Comparison of ENCODE assay signal across 1 cellular context in the genomic region with DNA sequence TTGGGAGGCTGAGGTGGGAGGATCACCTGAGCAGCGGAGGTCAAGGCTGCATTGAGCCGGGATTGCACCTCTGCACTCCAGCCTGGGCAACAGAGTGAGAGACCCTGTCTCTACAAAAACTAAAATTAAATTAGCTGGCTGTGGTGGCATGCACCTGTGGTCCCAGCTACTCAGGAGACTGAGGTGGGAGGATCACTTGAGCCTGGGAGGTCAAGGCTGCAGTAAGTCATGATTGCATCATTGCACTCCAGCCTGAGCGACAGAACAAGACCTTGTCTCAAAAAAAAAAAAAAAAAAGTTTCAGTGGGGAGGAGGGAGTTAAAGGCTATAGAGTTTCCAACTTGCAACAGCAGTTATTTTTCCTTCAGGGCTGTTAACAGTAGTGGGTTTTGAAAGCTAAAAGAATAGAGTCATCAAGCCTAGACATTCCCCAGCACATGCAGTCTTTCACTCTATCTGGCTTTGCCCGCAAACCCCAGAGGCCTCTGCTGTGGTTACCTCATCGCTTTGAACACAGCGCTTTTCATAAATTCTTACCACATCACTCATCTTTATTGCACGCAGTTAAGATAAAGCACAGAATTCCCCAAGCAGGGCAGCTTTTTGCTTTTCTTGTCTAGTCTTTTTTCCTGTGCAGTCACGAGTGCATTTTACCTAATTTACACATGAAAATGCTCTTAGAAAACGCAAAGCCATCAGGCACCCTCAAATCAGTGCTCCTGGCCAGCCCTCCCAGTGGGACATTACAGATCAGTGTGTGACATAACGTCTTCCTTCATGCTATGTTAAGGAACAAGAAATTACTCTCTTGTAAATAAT.
TF ChIP-seq lines count a peak whose summit lies in the region.

No MANE protein-coding gene starts in this region.

TF ChIP-seq in K562, 482 proteins besides CTCF, POLR2A, EP300 and RAD21 (continued from another document and continues in another):
- no peak for TF ChIP-seq ZNF655 (CRISPR knock-in tag; IDR thresholded peaks at IDR 0.05)
- no peak for TF ChIP-seq RFX1 (IDR thresholded peaks at IDR 0.05)
- TF ChIP-seq NCOA4 (IDR thresholded peaks at IDR 0.05; ENCODE audit: partially characterized antibody): no peak
- no peak for TF ChIP-seq TAF15 (IDR thresholded peaks at IDR 0.05; ENCODE audit: low read depth, low read length)
- TF ChIP-seq ZNF311 (CRISPR knock-in tag; IDR thresholded peaks at IDR 0.05): no peak
- no peak for TF ChIP-seq ZNF316 (IDR thresholded peaks at IDR 0.05)
- no peak for TF ChIP-seq MTF1 (CRISPR knock-in tag; IDR thresholded peaks at IDR 0.05; ENCODE audit: borderline replicate concordance)
- no peak for TF ChIP-seq THAP12 (CRISPR knock-in tag; IDR thresholded peaks at IDR 0.05)
- no peak for TF ChIP-seq ZNF282 (CRISPR knock-in tag; IDR thresholded peaks at IDR 0.05)
- TF ChIP-seq ZNF174 (CRISPR knock-in tag; IDR thresholded peaks at IDR 0.05): no peak
- TF ChIP-seq SETDB1 (IDR thresholded peaks at IDR 0.05; ENCODE audit: low read length): no peak
- TF ChIP-seq GTF2E2 (tag; IDR thresholded peaks at IDR 0.05): no peak
- TF ChIP-seq TCFL5 (CRISPR knock-in tag; conservative IDR thresholded peaks at IDR 0.05): no peak
- no peak for TF ChIP-seq TFE3 (CRISPR knock-in tag; IDR thresholded peaks at IDR 0.05)
- TF ChIP-seq ZNF444 (CRISPR knock-in tag; IDR thresholded peaks at IDR 0.05): no peak
- TF ChIP-seq CCNT2 (IDR thresholded peaks at IDR 0.05; ENCODE audit: borderline replicate concordance, extremely low read depth, insufficient read length, low read depth, low read length): no peak
- no peak for TF ChIP-seq BRD4 (IDR thresholded peaks at IDR 0.05)
- TF ChIP-seq CBX3 (IDR thresholded peaks at IDR 0.05; ENCODE audit: borderline replicate concordance in 1 of 2, low read length in 2 of 2): no peak
- TF ChIP-seq NEUROD1 (IDR thresholded peaks at IDR 0.05; ENCODE audit: borderline replicate concordance, low read depth, low read length, partially characterized antibody): no peak
- no peak for TF ChIP-seq CBX1 (IDR thresholded peaks at IDR 0.05; ENCODE audit: low read depth)
- TF ChIP-seq KLF16 (IDR thresholded peaks at IDR 0.05): no peak
- TF ChIP-seq POLR2B (IDR thresholded peaks at IDR 0.05; ENCODE audit: low read depth, partially characterized antibody): no peak
- peak; percentile 48 for TF ChIP-seq JUND (IDR thresholded peaks at IDR 0.05; ENCODE audit: borderline replicate concordance, low read depth, low read length)
- TF ChIP-seq JUND (tag; IDR thresholded peaks at IDR 0.05; ENCODE audit: borderline replicate concordance, low read depth, low read length): peak; percentile 61; the same call in 1 of the 3 replicates
- TF ChIP-seq KLF10 (CRISPR knock-in tag; IDR thresholded peaks at IDR 0.05): no peak
- TF ChIP-seq RBFOX2 (IDR thresholded peaks at IDR 0.05; ENCODE audit: low read depth, low read length): no peak
- TF ChIP-seq YY1 (IDR thresholded peaks at IDR 0.05; ENCODE audit: borderline replicate concordance in 1 of 3, control insufficient read depth in 1 of 3, extremely low read depth in 1 of 3, insufficient read depth in 3 of 3, insufficient read length in 1 of 3, insufficient replicate concordance in 2 of 3, low read depth in 1 of 3, low read length in 2 of 3): no peak
- no peak for TF ChIP-seq ZBTB7A (IDR thresholded peaks at IDR 0.05; ENCODE audit: borderline replicate concordance, control insufficient read depth, low read depth, low read length)
- peak; percentile 60; the same call in 1 of the 2 replicates for TF ChIP-seq SMARCE1 (IDR thresholded peaks at IDR 0.05)
- TF ChIP-seq ZNF224 (CRISPR knock-in tag; IDR thresholded peaks at IDR 0.05): no peak
- TF ChIP-seq ZZZ3 (IDR thresholded peaks at IDR 0.05): no peak
- TF ChIP-seq, protein P1, sequence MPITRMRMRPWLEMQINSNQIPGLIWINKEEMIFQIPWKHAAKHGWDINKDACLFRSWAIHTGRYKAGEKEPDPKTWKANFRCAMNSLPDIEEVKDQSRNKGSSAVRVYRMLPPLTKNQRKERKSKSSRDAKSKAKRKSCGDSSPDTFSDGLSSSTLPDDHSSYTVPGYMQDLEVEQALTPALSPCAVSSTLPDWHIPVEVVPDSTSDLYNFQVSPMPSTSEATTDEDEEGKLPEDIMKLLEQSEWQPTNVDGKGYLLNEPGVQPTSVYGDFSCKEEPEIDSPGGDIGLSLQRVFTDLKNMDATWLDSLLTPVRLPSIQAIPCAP (CRISPR knock-in tag; IDR thresholded peaks at IDR 0.05; ENCODE audit: borderline replicate concordance): no peak
- TF ChIP-seq RBM14 (IDR thresholded peaks at IDR 0.05; ENCODE audit: borderline replicate concordance, insufficient read depth, low read depth, low read length): no peak
- no peak for TF ChIP-seq MEF2A (IDR thresholded peaks at IDR 0.05; ENCODE audit: control insufficient read depth, low read depth, low read length)
- TF ChIP-seq CHAMP1 (IDR thresholded peaks at IDR 0.05): no peak
- TF ChIP-seq MAFK (IDR thresholded peaks at IDR 0.05; ENCODE audit: low read length): no peak
- TF ChIP-seq SRF (CRISPR knock-in tag; IDR thresholded peaks at IDR 0.05): no peak
- TF ChIP-seq NFRKB (IDR thresholded peaks at IDR 0.05; ENCODE audit: low read depth): no peak
- no peak for TF ChIP-seq MCM2 (IDR thresholded peaks at IDR 0.05; ENCODE audit: low read depth)
- TF ChIP-seq JUN (IDR thresholded peaks at IDR 0.05; ENCODE audit: borderline replicate concordance, low read depth, low read length): peak; percentile 51; the same call in 1 of the 2 replicates
- TF ChIP-seq JUN (CRISPR knock-in tag; IDR thresholded peaks at IDR 0.05; ENCODE audit: borderline replicate concordance): no peak; the same call in 1 of the 2 replicates
- peak; percentile 51; the same call in 1 of the 2 replicates for TF ChIP-seq SOX6 (IDR thresholded peaks at IDR 0.05)
- no peak for TF ChIP-seq EZH2 (IDR thresholded peaks at IDR 0.05; ENCODE audit: borderline replicate concordance, low read depth, low read length)
- no peak for TF ChIP-seq CREB1 (IDR thresholded peaks at IDR 0.05)
- no peak for TF ChIP-seq CREB1 (CRISPR knock-in tag; IDR thresholded peaks at IDR 0.05)
- TF ChIP-seq ZC3H4 (CRISPR knock-in tag; IDR thresholded peaks at IDR 0.05; ENCODE audit: borderline replicate concordance): no peak
- TF ChIP-seq VEZF1 (CRISPR knock-in tag; IDR thresholded peaks at IDR 0.05): peak; percentile 51
- TF ChIP-seq PHB2 (IDR thresholded peaks at IDR 0.05; ENCODE audit: low read depth): no peak
- TF ChIP-seq, protein P2, sequence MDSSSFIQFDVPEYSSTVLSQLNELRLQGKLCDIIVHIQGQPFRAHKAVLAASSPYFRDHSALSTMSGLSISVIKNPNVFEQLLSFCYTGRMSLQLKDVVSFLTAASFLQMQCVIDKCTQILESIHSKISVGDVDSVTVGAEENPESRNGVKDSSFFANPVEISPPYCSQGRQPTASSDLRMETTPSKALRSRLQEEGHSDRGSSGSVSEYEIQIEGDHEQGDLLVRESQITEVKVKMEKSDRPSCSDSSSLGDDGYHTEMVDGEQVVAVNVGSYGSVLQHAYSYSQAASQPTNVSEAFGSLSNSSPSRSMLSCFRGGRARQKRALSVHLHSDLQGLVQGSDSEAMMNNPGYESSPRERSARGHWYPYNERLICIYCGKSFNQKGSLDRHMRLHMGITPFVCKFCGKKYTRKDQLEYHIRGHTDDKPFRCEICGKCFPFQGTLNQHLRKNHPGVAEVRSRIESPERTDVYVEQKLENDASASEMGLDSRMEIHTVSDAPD (CRISPR knock-in tag; IDR thresholded peaks at IDR 0.05): no peak
- TF ChIP-seq, protein P3, sequence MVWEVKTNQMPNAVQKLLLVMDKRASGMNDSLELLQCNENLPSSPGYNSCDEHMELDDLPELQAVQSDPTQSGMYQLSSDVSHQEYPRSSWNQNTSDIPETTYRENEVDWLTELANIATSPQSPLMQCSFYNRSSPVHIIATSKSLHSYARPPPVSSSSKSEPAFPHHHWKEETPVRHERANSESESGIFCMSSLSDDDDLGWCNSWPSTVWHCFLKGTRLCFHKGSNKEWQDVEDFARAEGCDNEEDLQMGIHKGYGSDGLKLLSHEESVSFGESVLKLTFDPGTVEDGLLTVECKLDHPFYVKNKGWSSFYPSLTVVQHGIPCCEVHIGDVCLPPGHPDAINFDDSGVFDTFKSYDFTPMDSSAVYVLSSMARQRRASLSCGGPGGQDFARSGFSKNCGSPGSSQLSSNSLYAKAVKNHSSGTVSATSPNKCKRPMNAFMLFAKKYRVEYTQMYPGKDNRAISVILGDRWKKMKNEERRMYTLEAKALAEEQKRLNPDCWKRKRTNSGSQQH (CRISPR knock-in tag; IDR thresholded peaks at IDR 0.05): no peak
- no peak for TF ChIP-seq CCAR2 (IDR thresholded peaks at IDR 0.05; ENCODE audit: low read depth, low read length)
- no peak for TF ChIP-seq PHTF2 (CRISPR knock-in tag; IDR thresholded peaks at IDR 0.05)
- no peak for TF ChIP-seq SRSF7 (optimal IDR thresholded peaks at IDR 0.05; ENCODE audit: low read depth, low read length)
- TF ChIP-seq ZNF589 (CRISPR knock-in tag; IDR thresholded peaks at IDR 0.05; ENCODE audit: low read depth): no peak
- TF ChIP-seq PML (IDR thresholded peaks at IDR 0.05; ENCODE audit: low read length): no peak
- no peak for TF ChIP-seq MAX (CRISPR knock-in tag; IDR thresholded peaks at IDR 0.05)
- TF ChIP-seq CXXC5 (CRISPR knock-in tag; IDR thresholded peaks at IDR 0.05): peak; percentile 46
